34 cellular contexts compared by ENCODE assay signal in the genomic region with DNA sequence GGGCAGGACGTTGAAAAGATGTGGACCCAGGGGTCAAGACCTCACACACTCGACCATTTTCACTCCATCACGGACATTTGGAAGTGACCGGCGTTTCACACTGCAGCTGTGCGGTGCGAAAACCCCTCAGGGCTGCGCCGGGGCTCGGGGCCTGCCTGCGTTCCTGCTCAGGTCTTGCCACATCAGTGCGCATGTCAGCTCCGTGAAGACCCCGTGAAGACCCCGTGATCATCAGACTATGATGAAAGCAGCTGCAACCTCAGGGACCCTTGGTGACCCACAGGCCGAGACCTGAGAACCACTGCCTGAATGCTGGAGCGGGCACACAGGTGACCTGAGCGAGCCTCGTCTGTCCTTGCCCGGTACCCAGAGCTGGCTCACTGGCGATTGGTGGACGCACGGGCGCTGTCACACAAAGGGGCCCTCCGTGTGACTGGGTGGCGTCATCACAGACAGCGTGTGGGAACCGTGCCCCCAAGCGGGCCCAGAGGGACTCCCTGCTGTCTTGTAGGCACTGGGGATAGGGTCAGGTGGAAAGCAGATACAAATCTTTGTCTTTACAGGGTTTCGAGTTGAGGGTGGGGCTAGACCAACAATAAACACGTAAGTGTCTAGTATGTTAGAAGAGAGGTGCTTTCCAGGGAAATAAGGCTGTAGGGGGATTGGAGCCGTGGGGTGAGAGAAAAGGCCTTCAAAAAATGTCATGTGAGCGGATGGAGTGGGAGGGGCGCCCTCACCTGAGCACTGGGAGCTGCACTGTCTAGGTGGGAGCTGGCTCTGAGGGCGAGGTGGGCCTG. TPM values are rescaled to one million over a fixed set of nuclear protein-coding genes. Genes with fewer than 3 reads are reported as not detected.
A peak's percentile ranks its signal among the peaks of the same experiment; 100 is the strongest.
DNase-seq lines count a peak whose midpoint lies in the region; ATAC-seq, FAIRE-seq and TF ChIP-seq lines count a peak whose summit lies in the region.
"Had no signal": no experiment of that assay in that cellular context is flagged by ENCODE, and none has a peak within 500 bp of the region (broad histone marks: within the 10 kb centered on the region; RNA-seq: fewer than 3 reads in every experiment).

No MANE protein-coding gene starts in this region.

- H3K4me3 Mint-ChIP-seq in activated T-cell treated with anti-CD3 and anti-CD28 coated beads, Interleukin-2, amount 50 U/mL, for 72 hours, result no peak overlapping the region
- no peak overlapping the region for H3K4me3 Mint-ChIP-seq in astrocyte (ENCODE audit: unreplicated experiment)
- H3K4me3 Mint-ChIP-seq in mesothelial cell of epicardium, result no peak overlapping the region
- H3K4me3 Mint-ChIP-seq: activated CD4-positive, alpha-beta memory T cell treated with anti-CD3 and anti-CD28 coated beads for 36 hours; activated T-cell treated with anti-CD3 and anti-CD28 coated beads, Interleukin-2, amount 50 U/mL, for 24 hours; central memory CD8-positive, alpha-beta T cell; T-helper 2 cell treated with Interferon-gamma antibody and Interleukin-4, amounts not matched to agents 5 μg/mL and 100 μg/mL, for 36 hours had no signal

- peaks cover 2% of the 10 kb centered on the region for H3K27me3 ChIP-seq in astrocyte (ENCODE audit: insufficient read depth, low read length)
- H3K27me3 ChIP-seq in upper lobe of right lung, result no peaks in the 10 kb centered on the region
- H3K27me3 ChIP-seq in foreskin keratinocyte, result peaks cover 6% of the 10 kb centered on the region
- H3K27me3 ChIP-seq: ascending aorta, hepatocyte, neutrophil, thyroid gland had no signal

- H2AFZ ChIP-seq in astrocyte (ENCODE audit: low read depth, low read length), result no peak overlapping the region
- H2AFZ ChIP-seq: hepatocyte had no signal

- no peak for ATAC-seq in activated T-cell treated with anti-CD3 and anti-CD28 coated beads, Interleukin-2, amount 50 U/mL, for 72 hours (replicated peaks in 1 of 2)
- no peak for ATAC-seq in upper lobe of right lung
- no peak for ATAC-seq in foreskin keratinocyte
- ATAC-seq in HG03097 (IDR thresholded peaks at IDR 0.05; ENCODE audit: low FRiP score, unreplicated experiment), result no peak
- ATAC-seq: HCT116 had no signal

- H3K4me3 ChIP-seq in astrocyte (ENCODE audit: insufficient read depth, low read depth, low read length) (no peak overlapping the region), upper lobe of right lung (no peak overlapping the region)
- H3K4me3 ChIP-seq: A549, ascending aorta, hepatocyte, lung, SK-N-MC, thyroid gland had no signal

- no peak overlapping the region for H3K4me2 ChIP-seq in astrocyte (ENCODE audit: low read length)
- H3K4me2 ChIP-seq: A549, hepatocyte had no signal

- TF ChIP-seq CTCF in astrocyte (IDR thresholded peaks at IDR 0.05; ENCODE audit: insufficient read depth, low read depth, low read length) (no peak), mesothelial cell of epicardium (IDR thresholded peaks at IDR 0.05; ENCODE audit: unreplicated experiment) (no peak), upper lobe of right lung (IDR thresholded peaks at IDR 0.05) (no peak), foreskin keratinocyte (conservative IDR thresholded peaks at IDR 0.05) (no peak)

- DNase-seq in activated T-cell treated with anti-CD3 and anti-CD28 coated beads, Interleukin-2, amount 50 U/mL, for 1 hour, result peak; percentile 6
- DNase-seq in activated T-cell treated with anti-CD3 and anti-CD28 coated beads, Interleukin-2, amount 50 U/mL, for 72 hours, result no peak
- DNase-seq in astrocyte (ENCODE audit: low read depth) (no peak), mesothelial cell of epicardium (ENCODE audit: low spot score in 2 of 2, unreplicated experiment in 2 of 2) (peak; percentile 20 to 36), upper lobe of right lung (peak; percentile 55), foreskin keratinocyte (no peak), COLO668 (lab: John Stamatoyannopoulos, UW; ENCODE audit: unreplicated experiment) (no peak)
- DNase-seq: activated CD4-positive, alpha-beta memory T cell treated with anti-CD3 and anti-CD28 coated beads for 36 hours; activated naive CD4-positive, alpha-beta T cell treated with anti-CD3 and anti-CD28 coated beads, Interleukin-2, amount 50 U/mL, for 16 hours; C1 segment of cervical spinal cord; EL; foreskin melanocyte; KBM-7; NCI-H146; NCI-H526; retina; stimulated activated CD4-positive, alpha-beta T cell treated with anti-CD3 and anti-CD28 coated beads, Interleukin-4, amount 100 ng/mL, for 4 hours; stimulated activated naive CD8-positive, alpha-beta T cell treated with anti-CD3 and anti-CD28 coated beads, Interleukin-15, Interleukin-2, amounts not matched to agents 100 U/mL and 50 U/mL, for 24 hours had no signal

- peaks cover 5% of the 10 kb centered on the region for H3K4me1 ChIP-seq in astrocyte (ENCODE audit: insufficient read depth, low read length)
- no peaks in the 10 kb centered on the region for H3K4me1 ChIP-seq in upper lobe of right lung
- H3K4me1 ChIP-seq in foreskin keratinocyte, result no peaks in the 10 kb centered on the region
- H3K4me1 ChIP-seq: A549, ascending aorta had no signal

- H3K36me3 ChIP-seq in astrocyte (ENCODE audit: insufficient read depth, low read length) (no peaks in the 10 kb centered on the region), upper lobe of right lung (no peaks in the 10 kb centered on the region)
- H3K36me3 ChIP-seq: ascending aorta, neutrophil, thyroid gland had no signal

- no peak overlapping the region for H3K27ac ChIP-seq in astrocyte (ENCODE audit: low read depth, low read length)
- H3K27ac ChIP-seq in upper lobe of right lung, result no peak overlapping the region
- H3K27ac ChIP-seq in foreskin keratinocyte, result no peak overlapping the region
- H3K27ac ChIP-seq: A549, ascending aorta, hepatocyte, neutrophil, SK-N-MC, thyroid gland, VCaP had no signal

- H3K9me3 ChIP-seq in astrocyte (ENCODE audit: insufficient read depth, low read depth, low read length) (no peaks in the 10 kb centered on the region), upper lobe of right lung (no peaks in the 10 kb centered on the region)
- H3K9me3 ChIP-seq: A549, ascending aorta, neutrophil, thyroid gland had no signal

- no peak for FAIRE-seq in astrocyte (lab: Jason Lieb, UNC)
- FAIRE-seq: A549, D721Med had no signal

- H3K9me3 Mint-ChIP-seq in activated T-cell treated with anti-CD3 and anti-CD28 coated beads, Interleukin-2, amount 50 U/mL, for 72 hours, result no peaks in the 10 kb centered on the region
- H3K9me3 Mint-ChIP-seq in astrocyte (ENCODE audit: unreplicated experiment), result no peaks in the 10 kb centered on the region
- no peaks in the 10 kb centered on the region for H3K9me3 Mint-ChIP-seq in mesothelial cell of epicardium
- H3K9me3 Mint-ChIP-seq: activated CD4-positive, alpha-beta memory T cell treated with anti-CD3 and anti-CD28 coated beads for 36 hours; activated T-cell treated with anti-CD3 and anti-CD28 coated beads, Interleukin-2, amount 50 U/mL, for 24 hours; central memory CD8-positive, alpha-beta T cell; T-helper 2 cell treated with Interferon-gamma antibody and Interleukin-4, amounts not matched to agents 5 μg/mL and 100 μg/mL, for 36 hours had no signal

- H3K4me1 Mint-ChIP-seq in activated T-cell treated with anti-CD3 and anti-CD28 coated beads, Interleukin-2, amount 50 U/mL, for 72 hours (ENCODE audit: low read depth), result no peaks in the 10 kb centered on the region
- H3K4me1 Mint-ChIP-seq in astrocyte (ENCODE audit: low read depth, unreplicated experiment) (no peaks in the 10 kb centered on the region), mesothelial cell of epicardium (no peaks in the 10 kb centered on the region)
- H3K4me1 Mint-ChIP-seq: central memory CD8-positive, alpha-beta T cell had no signal

- H3K27ac Mint-ChIP-seq in activated T-cell treated with anti-CD3 and anti-CD28 coated beads, Interleukin-2, amount 50 U/mL, for 72 hours, result no peak overlapping the region
- H3K27ac Mint-ChIP-seq in astrocyte (ENCODE audit: unreplicated experiment), result peak overlapping the region; percentile 62
- H3K27ac Mint-ChIP-seq in mesothelial cell of epicardium, result no peak overlapping the region
- H3K27ac Mint-ChIP-seq: activated CD4-positive, alpha-beta memory T cell treated with anti-CD3 and anti-CD28 coated beads for 36 hours; activated T-cell treated with anti-CD3 and anti-CD28 coated beads, Interleukin-2, amount 50 U/mL, for 24 hours; T-helper 2 cell treated with Interferon-gamma antibody and Interleukin-4, amounts not matched to agents 5 μg/mL and 100 μg/mL, for 36 hours had no signal

- no peaks in the 10 kb centered on the region for H3K27me3 Mint-ChIP-seq in activated T-cell treated with anti-CD3 and anti-CD28 coated beads, Interleukin-2, amount 50 U/mL, for 72 hours (ENCODE audit: low read depth)
- peaks cover 11% of the 10 kb centered on the region for H3K27me3 Mint-ChIP-seq in astrocyte (ENCODE audit: low read depth, unreplicated experiment)
- H3K27me3 Mint-ChIP-seq in mesothelial cell of epicardium (ENCODE audit: low read depth), result no peaks in the 10 kb centered on the region
- H3K27me3 Mint-ChIP-seq: activated CD4-positive, alpha-beta memory T cell treated with anti-CD3 and anti-CD28 coated beads for 36 hours; activated T-cell treated with anti-CD3 and anti-CD28 coated beads, Interleukin-2, amount 50 U/mL, for 24 hours had no signal

- no peaks in the 10 kb centered on the region for H3K79me2 ChIP-seq in astrocyte (ENCODE audit: insufficient read depth, low read length)
- H3K79me2 ChIP-seq: hepatocyte had no signal

- H3K36me3 Mint-ChIP-seq in activated T-cell treated with anti-CD3 and anti-CD28 coated beads, Interleukin-2, amount 50 U/mL, for 72 hours (ENCODE audit: insufficient read depth in 2 of 2), result no peaks in the 10 kb centered on the region
- H3K36me3 Mint-ChIP-seq in astrocyte (ENCODE audit: low read depth, unreplicated experiment), result peaks cover 12% of the 10 kb centered on the region
- no peaks in the 10 kb centered on the region for H3K36me3 Mint-ChIP-seq in mesothelial cell of epicardium
- H3K36me3 Mint-ChIP-seq: activated CD4-positive, alpha-beta memory T cell treated with anti-CD3 and anti-CD28 coated beads for 36 hours had no signal

- intact Hi-C loops in upper lobe of right lung (cut with DNase I), result no loop called here

- H4K20me1 ChIP-seq in astrocyte (ENCODE audit: insufficient read depth, low read length), result no peaks in the 10 kb centered on the region

- H3K9ac ChIP-seq in astrocyte (ENCODE audit: low read length), result no peak overlapping the region

RNA-seq across cellular contexts. Expression of a gene that starts 12.7 kb away (rescaled TPM):
- 1 to 10 TPM; 2.4 to 2.5 TPM for total RNA-seq in activated T-cell treated with anti-CD3 and anti-CD28 coated beads, Interleukin-2, amount 50 U/mL, for 72 hours
- total RNA-seq in astrocyte (1.4 and 1.6 TPM in 2 replicates), mesothelial cell of epicardium (2.5 to 3.1 TPM (median 2.6 TPM) in 3 replicates), upper lobe of right lung (1.0 TPM), foreskin keratinocyte (0.07 TPM in 2 replicates)
- polyA plus RNA-seq in foreskin keratinocyte, result 0.02 and 0.04 TPM in 2 replicates
- total RNA-seq: ascending aorta, epithelial cell of proximal tubule, HT1080 had no signal

RNA-seq across cellular contexts. Expression of a gene that starts 31.2 kb away (rescaled TPM):
- 10 to 100 TPM; 16.9 to 18.5 TPM for total RNA-seq in activated T-cell treated with anti-CD3 and anti-CD28 coated beads, Interleukin-2, amount 50 U/mL, for 72 hours
- total RNA-seq in astrocyte (18.0 and 21.9 TPM in 2 replicates), mesothelial cell of epicardium (75.9 to 81.9 TPM (median 78.9 TPM) in 3 replicates), upper lobe of right lung (58.2 TPM), foreskin keratinocyte (26.7 and 39.4 TPM in 2 replicates)
- polyA plus RNA-seq in foreskin keratinocyte, result 17.1 and 22.1 TPM in 2 replicates

Comparison
In these comparisons a context has a peak if more than half of its experiments do, and no peak if none do; other contexts are left out.
1. DNase-seq: peak in activated T-cell treated with anti-CD3 and anti-CD28 coated beads, Interleukin-2, amount 50 U/mL, for 1 hour (single experiment), mesothelial cell of epicardium (2 of 2) and upper lobe of right lung (single experiment); none in activated T-cell treated with anti-CD3 and anti-CD28 coated beads, Interleukin-2, amount 50 U/mL, for 72 hours (0 of 2), astrocyte (single experiment), foreskin keratinocyte (0 of 2) and COLO668 (single experiment).